In genomic region chr16:56729736-56730662, GRCh38 we compare ENCODE assay signal across 1 cellular context.
A peak's percentile ranks its signal among the peaks of the same experiment; 100 is the strongest.
TF ChIP-seq lines count a peak whose summit lies in the region.

Gene NUP93, plus strand, starts transcription at chr16:56730129. Its CDS starts 18,119 bp downstream, at chr16:56748248.

TF ChIP-seq in GM12878, 131 proteins besides CTCF, POLR2A, EP300 and RAD21 (continued from another document and continues in another):
- TF ChIP-seq ZNF687 (IDR thresholded peaks at IDR 0.05) (peak; percentile 93), HCFC1 (IDR thresholded peaks at IDR 0.05; ENCODE audit: low read length) (peak; percentile 68), TCF3 (IDR thresholded peaks at IDR 0.05; ENCODE audit: borderline replicate concordance, insufficient read depth, low read depth, low read length) (no peak), NBN (IDR thresholded peaks at IDR 0.05) (0 out of 2 replicates have a peak, but pooled peaks have one; percentile 56), ETV6 (conservative IDR thresholded peaks at IDR 0.05 in 1 of 2, IDR thresholded peaks at IDR 0.05 in 1 of 2; ENCODE audit: borderline replicate concordance in 1 of 2, low read depth in 1 of 2) (no peak), ZSCAN29 (IDR thresholded peaks at IDR 0.05) (no peak), RUNX3 (IDR thresholded peaks at IDR 0.05; ENCODE audit: low read length) (peak; percentile 18; the same call in 1 of the 2 replicates), FOS (IDR thresholded peaks at IDR 0.05; ENCODE audit: borderline replicate concordance, extremely low read depth, insufficient read length) (no peak), KDM1A (IDR thresholded peaks at IDR 0.05; ENCODE audit: borderline replicate concordance) (no peak), IKZF2 (IDR thresholded peaks at IDR 0.05) (no peak), IRF3 (IDR thresholded peaks at IDR 0.05) (peak; percentile 46; the same call in 1 of the 2 replicates), NKRF (conservative IDR thresholded peaks at IDR 0.05) (peak; percentile 96), BCL3 (IDR thresholded peaks at IDR 0.05; ENCODE audit: borderline replicate concordance, insufficient read depth, low read depth, low read length, poor library complexity, severe bottlenecking) (no peak), PBX3 (IDR thresholded peaks at IDR 0.05; ENCODE audit: insufficient replicate concordance, low read depth, low read length) (no peak), NFXL1 (IDR thresholded peaks at IDR 0.05; ENCODE audit: borderline replicate concordance) (no peak), ZBTB4 (CRISPR knock-in tag; IDR thresholded peaks at IDR 0.05) (no peak), HDGF (IDR thresholded peaks at IDR 0.05) (0 out of 2 replicates have a peak, but pooled peaks have one; percentile 34), ASH2L (IDR thresholded peaks at IDR 0.05; ENCODE audit: borderline replicate concordance, low read depth) (0 out of 2 replicates have a peak, but pooled peaks have one; percentile 25), E2F4 (IDR thresholded peaks at IDR 0.05; ENCODE audit: low read depth, low read length) (peak; percentile 79), SRF (IDR thresholded peaks at IDR 0.05; ENCODE audit: low read depth in 2 of 2, low read length in 2 of 2) (peak in 1 of 2 experiments; percentile 74; a peak in 3 of 4 replicates), CBX5 (IDR thresholded peaks at IDR 0.05; ENCODE audit: low read depth) (no peak), MXI1 (IDR thresholded peaks at IDR 0.05; ENCODE audit: low read depth, low read length) (peak; percentile 83), SIX5 (IDR thresholded peaks at IDR 0.05; ENCODE audit: low read depth, low read length, severe bottlenecking) (peak; percentile 33), ZNF274 (IDR thresholded peaks at IDR 0.05; ENCODE audit: insufficient read depth, insufficient read length) (no peak), STAT1 (conservative IDR thresholded peaks at IDR 0.05) (0 out of 2 replicates have a peak, but pooled peaks have one; percentile 38), SKIL (IDR thresholded peaks at IDR 0.05; ENCODE audit: low read depth, poor library complexity, severe bottlenecking) (no peak), GATAD2B (conservative IDR thresholded peaks at IDR 0.05; ENCODE audit: low read depth) (peak; percentile 78; the same call in 1 of the 2 replicates), ZNF622 (IDR thresholded peaks at IDR 0.05) (no peak), POU2F2 (IDR thresholded peaks at IDR 0.05; ENCODE audit: borderline replicate concordance, low read depth, low read length) (peak; percentile 53; the same call in 1 of the 3 replicates), ATF3 (IDR thresholded peaks at IDR 0.05; ENCODE audit: borderline replicate concordance, extremely low read depth, low read depth, low read length) (peak; percentile 44; the same call in 1 of the 2 replicates), MAX (IDR thresholded peaks at IDR 0.05; ENCODE audit: low read depth, low read length) (peak; percentile 71), CBFB (IDR thresholded peaks at IDR 0.05; ENCODE audit: low read depth) (0 out of 2 replicates have a peak, but pooled peaks have one; percentile 54), PRDM15 (CRISPR knock-in tag; IDR thresholded peaks at IDR 0.05) (no peak), SUZ12 (IDR thresholded peaks at IDR 0.05; ENCODE audit: unreplicated experiment) (no peak), CREB1 (IDR thresholded peaks at IDR 0.05; ENCODE audit: low read depth) (peak; percentile 81), NFYA (IDR thresholded peaks at IDR 0.05; ENCODE audit: borderline replicate concordance, low read depth, low read length) (no peak), SREBF1 (IDR thresholded peaks at IDR 0.05; ENCODE audit: low read length) (no peak)
